10 cellular contexts compared by ENCODE assay signal in the genomic region with DNA sequence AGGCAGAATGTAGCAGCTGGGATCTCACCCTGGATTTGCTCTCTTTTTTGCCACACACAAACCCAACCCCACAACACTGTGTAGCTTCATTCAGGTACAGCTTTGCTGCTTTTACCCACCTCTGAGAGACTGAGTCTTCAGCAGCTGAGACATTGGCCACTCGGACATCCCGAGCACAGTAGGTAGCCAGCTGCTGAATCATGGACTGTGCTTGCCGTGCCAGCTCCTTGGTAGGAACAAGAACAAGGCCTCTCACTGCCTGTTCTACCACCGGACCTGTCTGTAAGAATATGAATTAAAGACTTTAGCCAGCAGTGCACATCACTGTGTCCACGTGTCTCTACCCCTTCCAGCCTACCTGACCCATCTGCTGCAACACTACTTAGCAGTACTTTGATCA. TPM values are rescaled to one million over a fixed set of nuclear protein-coding genes. Genes with fewer than 3 reads are reported as not detected.
DNase-seq lines count a peak whose midpoint lies in the region; ATAC-seq and TF ChIP-seq lines count a peak whose summit lies in the region.
"Had no signal": no experiment of that assay in that cellular context is flagged by ENCODE, and none has a peak within 500 bp of the region (broad histone marks: within the 10 kb centered on the region; RNA-seq: fewer than 3 reads in every experiment).

No MANE protein-coding gene starts in this region.

- peak overlapping the region; percentile 38; the same call in 1 of the 2 replicates for H3K27ac ChIP-seq in ACC112 (ENCODE audit: low read depth, low read length)
- no peak overlapping the region for H3K27ac ChIP-seq in colonic mucosa
- peak overlapping the region; percentile 95 for H3K27ac ChIP-seq in naive thymus-derived CD4-positive, alpha-beta T cell (ENCODE audit: low read depth, low read length)

- H3K9ac ChIP-seq in colonic mucosa (ENCODE audit: low read depth in 2 of 2, low read length in 2 of 2): peak overlapping the region in 1 of 2 donors; percentile 84

- in situ Hi-C loops in KBM-7 (cut with MboI; ENCODE audit: low pct_unique_long_range_greater_than_20kb, low sequenced_read_pairs): no loop called here

- peaks cover 7 to 46% (median 24%) of the 10 kb centered on the region in 5 donors for H3K36me3 Mint-ChIP-seq in naive thymus-derived CD4-positive, alpha-beta T cell

- POLR2A ChIA-PET in naive thymus-derived CD4-positive, alpha-beta T cell (lab: Charles Lee): interaction anchor here (0.6 to 4.5 kb wide), 13 partner anchors 8 to 704 kb away, joined by 3 to 51 read pairs (median 5); partner anchors contain the start of genes H2AZ2, MRPS24, NUDCD3 and OGDH

- H3K36me3 ChIP-seq in ACC112 (ENCODE audit: insufficient read depth, low read length) (peaks cover 38% of the 10 kb centered on the region), colonic mucosa (peaks cover 39% of the 10 kb centered on the region)
- peaks cover 21 to 53% (median 50%) of the 10 kb centered on the region in 3 experiments for H3K36me3 ChIP-seq in naive thymus-derived CD4-positive, alpha-beta T cell (ENCODE audit: control insufficient read depth in 2 of 3, insufficient read depth in 3 of 3, low read length in 3 of 3)

- H3K4me1 ChIP-seq in ACC112 (ENCODE audit: control insufficient read depth, insufficient read depth, low read length, unreplicated experiment): peaks cover 17% of the 10 kb centered on the region
- peaks cover 5% of the 10 kb centered on the region for H3K4me1 ChIP-seq in colonic mucosa
- peaks cover 19 to 27% of the 10 kb centered on the region in 2 donors for H3K4me1 ChIP-seq in naive thymus-derived CD4-positive, alpha-beta T cell (ENCODE audit: control insufficient read depth in 2 of 2, insufficient read depth in 2 of 2, low read length in 2 of 2)

- CTCF ChIA-PET in naive thymus-derived CD4-positive, alpha-beta T cell (lab: Charles Lee): interaction anchor here (0.8 to 1.3 kb wide), 3 partner anchors 15 to 563 kb away, joined by 3 to 5 read pairs (median 3); no protein-coding TSS in a partner anchor

- H3K4me3 ChIP-seq in ACC112 (ENCODE audit: low read depth, low read length) (peak overlapping the region; percentile 95), colonic mucosa (peak overlapping the region; percentile 95)
- peak overlapping the region; percentile 92 for H3K4me3 ChIP-seq in Jurkat, Clone E6-1 (ENCODE audit: low read length)
- H3K4me3 ChIP-seq in naive thymus-derived CD4-positive, alpha-beta T cell (ENCODE audit: low read length): peak overlapping the region; percentile 95

- H3K4me1 Mint-ChIP-seq in naive thymus-derived CD4-positive, alpha-beta T cell: peaks cover 20 to 48% (median 33%) of the 10 kb centered on the region in 7 donors

- H3K27me3 ChIP-seq in ACC112 (ENCODE audit: insufficient read depth, low read length) (no peaks in the 10 kb centered on the region), colonic mucosa (no peaks in the 10 kb centered on the region)
- H3K27me3 ChIP-seq in naive thymus-derived CD4-positive, alpha-beta T cell (ENCODE audit: control insufficient read depth in 2 of 2, insufficient read depth in 2 of 2, low read length in 2 of 2): no peaks in the 10 kb centered on the region

- intact Hi-C loops in colonic mucosa (cut with DNase I): no loop called here
- intact Hi-C loops in naive thymus-derived CD4-positive, alpha-beta T cell (cut with micrococcal nuclease): loop anchor here (1.0 to 5.0 kb wide), 4 partner anchors 82 to 555 kb away; partner anchors contain the start of genes NUDCD3 (in 1 of the 2) and POLD2 (in 1 of the 2)

- H3K79me2 ChIP-seq in ACC112 (ENCODE audit: control insufficient read depth, insufficient read depth, low read length, unreplicated experiment): peaks cover 35% of the 10 kb centered on the region

- H3K9me3 ChIP-seq in colonic mucosa: no peaks in the 10 kb centered on the region
- no peaks in the 10 kb centered on the region for H3K9me3 ChIP-seq in naive thymus-derived CD4-positive, alpha-beta T cell (ENCODE audit: control insufficient read depth in 2 of 3, low read length in 3 of 3)

- peak overlapping the region; percentile 91 to 98 (median 95) for H3K4me3 Mint-ChIP-seq in naive thymus-derived CD4-positive, alpha-beta T cell

- H3K27me3 Mint-ChIP-seq in naive thymus-derived CD4-positive, alpha-beta T cell: no peaks in the 10 kb centered on the region

- ATAC-seq in naive thymus-derived CD4-positive, alpha-beta T cell: no peak
- no peak for ATAC-seq in GM19023 (IDR thresholded peaks at IDR 0.05; ENCODE audit: unreplicated experiment)

- no peak overlapping the region for H2AFZ ChIP-seq in ACC112 (ENCODE audit: low read length, unreplicated experiment)

- H3K27ac Mint-ChIP-seq in naive thymus-derived CD4-positive, alpha-beta T cell: peak overlapping the region; percentile 92 to 99 (median 98)

- TF ChIP-seq CTCF in colonic mucosa (IDR thresholded peaks at IDR 0.05): no peak

- no peak for DNase-seq in Jurkat, Clone E6-1 (ENCODE audit: low read depth, low spot score)
- no peak for DNase-seq in colonic mucosa
- DNase-seq in naive thymus-derived CD4-positive, alpha-beta T cell: no peak
- DNase-seq in stimulated activated CD4-positive, alpha-beta T cell treated with anti-CD3 and anti-CD28 coated beads, Interleukin-12 subunit alpha, Interleukin-12 subunit beta, amount 100 ng/mL, for 4 hours: no peak
- no peak for DNase-seq in NCI-H2107 treated with DMSO at 0.1 percent for 48 hours (lab: John Stamatoyannopoulos, UW; ENCODE audit: unreplicated experiment)
- DNase-seq in KBM-7: no peak
- DNase-seq: cerebellar nuclear complex, NCI-H1694 had no signal

- H3K9me3 Mint-ChIP-seq in naive thymus-derived CD4-positive, alpha-beta T cell: no peaks in the 10 kb centered on the region

RNA-seq across cellular contexts. Expression of gene DDX56, which starts 0.9 kb away (rescaled TPM):
- polyA plus RNA-seq in Jurkat, Clone E6-1 (2012; ENCODE audit: insufficient read depth, insufficient read length): 107 TPM
- total RNA-seq in colonic mucosa: 10 to 100 TPM; 41.1 to 90.6 TPM
- 100 to 1,000 TPM in 2 of 5 experiments, 10 to 100 TPM in 3; 82.8 to 124 (median 100.0) TPM for total RNA-seq in naive thymus-derived CD4-positive, alpha-beta T cell
- polyA plus RNA-seq in naive thymus-derived CD4-positive, alpha-beta T cell: 10 to 100 TPM; 43.6 to 65.1 TPM

RNA-seq across cellular contexts. Expression of gene TMED4, which starts 9.3 kb away (rescaled TPM):
- polyA plus RNA-seq in Jurkat, Clone E6-1 (2012; ENCODE audit: insufficient read depth, insufficient read length): 64.9 TPM
- 10 to 100 TPM; 81.7 to 96.9 TPM for total RNA-seq in colonic mucosa
- 10 to 100 TPM; 70.0 to 98.5 (median 95.3) TPM for total RNA-seq in naive thymus-derived CD4-positive, alpha-beta T cell
- polyA plus RNA-seq in naive thymus-derived CD4-positive, alpha-beta T cell: 10 to 100 TPM; 61.6 to 93.7 TPM

RNA-seq across cellular contexts. Expression of gene NPC1L1, which starts 31.6 kb away (rescaled TPM):
- not detected for polyA plus RNA-seq in Jurkat, Clone E6-1 (2012; ENCODE audit: insufficient read depth, insufficient read length)
- under 1 TPM; 0.10 to 0.11 TPM for total RNA-seq in colonic mucosa
- under 1 TPM in 4 of 5 experiments, not detected in 1; 0.11 to 0.32 (median 0.21) TPM for total RNA-seq in naive thymus-derived CD4-positive, alpha-beta T cell
- not detected for polyA plus RNA-seq in naive thymus-derived CD4-positive, alpha-beta T cell

RNA-seq across cellular contexts. Expression of gene OGDH, which starts 33.7 kb away (rescaled TPM):
- polyA plus RNA-seq in Jurkat, Clone E6-1 (2012; ENCODE audit: insufficient read depth, insufficient read length): 56.3 TPM
- total RNA-seq in colonic mucosa: 100 to 1,000 TPM; 142 to 164 TPM
- 100 to 1,000 TPM in 1 of 5 experiments, 10 to 100 TPM in 4; 43.1 to 122 (median 66.3) TPM for total RNA-seq in naive thymus-derived CD4-positive, alpha-beta T cell
- 10 to 100 TPM; 20.3 to 25.0 TPM for polyA plus RNA-seq in naive thymus-derived CD4-positive, alpha-beta T cell
